In genomic region chr17:43839670-43840101, GRCh38 we compare ENCODE assay signal across 13 cellular contexts. TPM values are rescaled to one million over a fixed set of nuclear protein-coding genes. Genes with fewer than 3 reads are reported as not detected.
DNase-seq lines count a peak whose midpoint lies in the region; ATAC-seq, FAIRE-seq and TF ChIP-seq lines count a peak whose summit lies in the region.
"Had no signal": no experiment of that assay in that cellular context is flagged by ENCODE, and none has a peak within 500 bp of the region (broad histone marks: within the 10 kb centered on the region; RNA-seq: fewer than 3 reads in every experiment).

No MANE protein-coding gene starts in this region.

- H3K27me3 Mint-ChIP-seq in Calu3 (ENCODE audit: unreplicated experiment), result no peaks in the 10 kb centered on the region

- ATAC-seq in HepG2, result peak; percentile 80
- ATAC-seq in GM21737 (IDR thresholded peaks at IDR 0.05; ENCODE audit: unreplicated experiment), result no peak
- ATAC-seq in GM19035 (IDR thresholded peaks at IDR 0.05; ENCODE audit: unreplicated experiment), result no peak
- ATAC-seq in HG03521 (IDR thresholded peaks at IDR 0.05; ENCODE audit: unreplicated experiment), result no peak
- ATAC-seq: effector memory CD8-positive, alpha-beta T cell had no signal

- no peak for TF ChIP-seq RAD21 in HepG2 (CRISPR knock-in tag; IDR thresholded peaks at IDR 0.05)

- H3K36me3 Mint-ChIP-seq in Calu3 (ENCODE audit: insufficient read depth, unreplicated experiment), result peaks cover 5% of the 10 kb centered on the region
- H3K36me3 Mint-ChIP-seq: CD14-positive monocyte had no signal

- CTCF ChIA-PET in Calu3 (lab: Charles Lee) (interaction anchor here (0.5 to 2.0 kb wide), 5 partner anchors 38 to 230 kb away, joined by 3 to 5 read pairs (median 4); partner anchors contain the start of gene DUSP3), RWPE1 (lab: Yijun Ruan, JAX) (no interaction called here), HepG2 (lab: Yijun Ruan, JAX; ENCODE audit: low intra/inter-chr PET ratio, low total read pairs) (no interaction called here)

- H3K27ac ChIP-seq in RWPE1, result peak overlapping the region; percentile 66
- no peak overlapping the region for H3K27ac ChIP-seq in HepG2 (ENCODE audit: extremely low read length, insufficient read depth, low read length)
- H3K27ac ChIP-seq: KMS-11 had no signal

- H2AFZ ChIP-seq in HepG2 (ENCODE audit: low read length), result no peak overlapping the region

- H3K4me1 ChIP-seq in HepG2 (ENCODE audit: insufficient read depth, low read length), result peaks cover 19% of the 10 kb centered on the region

- POLR2A ChIA-PET in RWPE1 (lab: Yijun Ruan, JAX; ENCODE audit: low non-redundant PET), result interaction anchor here (0.5 kb wide), 1 partner anchor 184 kb away, joined by 3 read pairs; no protein-coding TSS in a partner anchor
- POLR2A ChIA-PET in HepG2 (lab: Yijun Ruan, JAX), result no interaction called here

- TF ChIP-seq POLR2A in HepG2 (IDR thresholded peaks at IDR 0.05; ENCODE audit: insufficient read depth in 1 of 2, low read depth in 2 of 2, low read length in 2 of 2), result no peak

- peak overlapping the region in 1 of 3 experiments; percentile 13; a peak in 1 of 6 replicates for H3K4me3 ChIP-seq in HepG2 (replicated peaks in 1 of 3; ENCODE audit: insufficient read depth in 1 of 3, low read depth in 2 of 3, low read length in 3 of 3)

- FAIRE-seq in HepG2 (lab: Jason Lieb, UNC), result no peak

- no peak overlapping the region for H3K9ac ChIP-seq in HepG2 (ENCODE audit: insufficient read depth, low read depth, low read length)
- H3K9ac ChIP-seq: KMS-11 had no signal

- TF ChIP-seq CTCF in Calu3 (IDR thresholded peaks at IDR 0.05; ENCODE audit: unreplicated experiment) (no peak), RWPE1 (conservative IDR thresholded peaks at IDR 0.05; ENCODE audit: low read depth) (no peak), HepG2 (CRISPR knock-in tag; IDR thresholded peaks at IDR 0.05) (no peak)

- H3K27ac Mint-ChIP-seq in Calu3 (ENCODE audit: unreplicated experiment), result peak overlapping the region; percentile 71
- H3K27ac Mint-ChIP-seq: effector memory CD8-positive, alpha-beta T cell had no signal

- no peaks in the 10 kb centered on the region for H3K9me3 Mint-ChIP-seq in Calu3 (ENCODE audit: low read depth, unreplicated experiment)

- no peaks in the 10 kb centered on the region for H3K79me2 ChIP-seq in HepG2 (ENCODE audit: insufficient read depth, low read length)

- intact Hi-C loops in Calu3 (cut with micrococcal nuclease; ENCODE audit: unreplicated experiment) (no loop called here), HepG2 (cut with micrococcal nuclease; ENCODE audit: unreplicated experiment) (no loop called here)

- peak overlapping the region; percentile 55 for H3K4me3 Mint-ChIP-seq in Calu3 (ENCODE audit: low read depth, unreplicated experiment)
- H3K4me3 Mint-ChIP-seq: effector memory CD8-positive, alpha-beta T cell had no signal

- peak overlapping the region; percentile 52 for H3K4me2 ChIP-seq in HepG2 (ENCODE audit: low read depth, low read length)
- H3K4me2 ChIP-seq: KMS-11 had no signal

- TF ChIP-seq EP300 in HepG2 (IDR thresholded peaks at IDR 0.05; ENCODE audit: low read depth in 2 of 2, low read length in 2 of 2) (no peak), HepG2 (CRISPR knock-in tag; IDR thresholded peaks at IDR 0.05; ENCODE audit: borderline replicate concordance) (no peak)

- DNase-seq in Calu3 (peak; percentile 72), NCI-H187 (lab: John Stamatoyannopoulos, UW) (peak; percentile 72 to 73), RWPE1 (ENCODE audit: low spot score) (peak; percentile 20), HepG2 (ENCODE audit: low spot score) (peak; percentile 48), retina (no peak)
- DNase-seq: effector memory CD8-positive, alpha-beta T cell; stimulated activated naive CD4-positive, alpha-beta T cell; T1000 had no signal

- no peaks in the 10 kb centered on the region for H3K9me3 ChIP-seq in HepG2 (ENCODE audit: low read length)

- H4K20me1 ChIP-seq in HepG2 (ENCODE audit: insufficient read depth, low read length), result no peaks in the 10 kb centered on the region

- H3K4me1 Mint-ChIP-seq in Calu3 (ENCODE audit: low read depth, unreplicated experiment), result peaks cover 42% of the 10 kb centered on the region

- peaks cover 2 to 19% of the 10 kb centered on the region in 2 experiments; a peak in 3 of 5 replicates for H3K27me3 ChIP-seq in HepG2 (ENCODE audit: control insufficient read depth in 1 of 2, insufficient read depth in 2 of 2, low read length in 2 of 2)

- 5% methylated on average over 7 of the region's 7 CpGs for WGBS in HepG2 (ENCODE audit: low lambda C conversion rate)

- in situ Hi-C loops in HepG2 (cut with HindIII; ENCODE audit: extremely low pct_ligation_motif_present, low pct_unique_long_range_greater_than_20kb), result no loop called here

- H3K36me3 ChIP-seq in HepG2 (replicated peaks in 1 of 2; ENCODE audit: control insufficient read depth in 1 of 2, insufficient read depth in 2 of 2, low read length in 2 of 2), result no peaks in the 10 kb centered on the region

- BruUV-seq in Calu3 (replicated peaks; lab: Mats Ljungman, UMichigan) (no TSS peak), HepG2 (replicated peaks; lab: Mats Ljungman, UMichigan) (no TSS peak)

RNA-seq across cellular contexts. Expression of gene MPP3, which starts 6.7 kb away (rescaled TPM):
- total RNA-seq in Calu3 (2022) (19.9 and 21.9 TPM in 2 replicates), HepG2 (2016; rRNA removed; fragmentation: Illumina TruSeq; extraction: Trizol) (0.83 and 0.91 TPM in 2 replicates)
- total RNA-seq in HepG2 (2016; cell fraction: cytosol; rRNA removed; fragmentation: Illumina TruSeq; extraction: Trizol; ENCODE audit: low read depth), result 0.53 and 0.81 TPM in 2 replicates
- 0.37 and 1.2 TPM in 2 replicates for total RNA-seq in HepG2 (2016; cell fraction: insoluble cytoplasmic fraction; rRNA removed; fragmentation: Illumina TruSeq; extraction: Trizol)
- 0.62 and 0.65 TPM in 2 replicates for total RNA-seq in HepG2 (2016; cell fraction: membrane; rRNA removed; fragmentation: Illumina TruSeq; extraction: Trizol)
- 2.3 and 3.0 TPM in 2 replicates for total RNA-seq in HepG2 (2016; cell fraction: nucleus; rRNA removed; fragmentation: Illumina TruSeq; extraction: Trizol)
- 1.8 and 2.4 TPM in 2 replicates for polyA plus RNA-seq in HepG2 (2011; rRNA removed)
- polyA plus RNA-seq in HepG2 (2011; cell fraction: cytosol; rRNA removed), result 0.40 and 0.73 TPM in 2 replicates
- 8.8 and 12.8 TPM in 2 replicates for polyA plus RNA-seq in HepG2 (2011; cell fraction: nucleus; rRNA removed)
- 1.4 and 1.5 TPM in 2 replicates for polyA plus RNA-seq in HepG2 (2012)
- 0.20 and 0.42 TPM in 2 replicates for polyA plus RNA-seq in HepG2 (2016; cell fraction: cytosol; fragmentation: Illumina TruSeq; extraction: Trizol; ENCODE audit: low read depth)
- 0.34 and 0.46 TPM in 2 replicates for polyA plus RNA-seq in HepG2 (2016; cell fraction: insoluble cytoplasmic fraction; fragmentation: Illumina TruSeq; extraction: Trizol; ENCODE audit: low read depth)
- polyA plus RNA-seq in HepG2 (2016; cell fraction: membrane; fragmentation: Illumina TruSeq; extraction: Trizol; ENCODE audit: low read depth), result 0.26 and 0.42 TPM in 2 replicates
- 4.1 and 6.3 TPM in 2 replicates for polyA plus RNA-seq in HepG2 (2016; cell fraction: nucleus; fragmentation: Illumina TruSeq; extraction: Trizol; ENCODE audit: insufficient read depth, low read depth)
- polyA minus RNA-seq in HepG2 (2011; rRNA and poly(A)+ RNA removed; ENCODE audit: low replicate concordance), result 2.6 and 21.0 TPM in 2 replicates
- 0.49 TPM in 1 of 2 replicates, not detected in the other for polyA minus RNA-seq in HepG2 (2011; cell fraction: cytosol; rRNA and poly(A)+ RNA removed)
- 3.4 and 4.4 TPM in 2 replicates for polyA minus RNA-seq in HepG2 (2011; cell fraction: nucleus; rRNA and poly(A)+ RNA removed)
- polyA plus RNA-seq: CD14-positive monocyte had no signal

RNA-seq across cellular contexts. Expression of gene CD300LG, which starts 7.3 kb away (rescaled TPM):
- not detected in 2 replicates for total RNA-seq in Calu3 (2022)
- not detected in 2 replicates for total RNA-seq in HepG2 (2016; rRNA removed; fragmentation: Illumina TruSeq; extraction: Trizol)
- total RNA-seq in HepG2 (2016; cell fraction: cytosol; rRNA removed; fragmentation: Illumina TruSeq; extraction: Trizol; ENCODE audit: low read depth), result not detected in 2 replicates
- not detected in 2 replicates for total RNA-seq in HepG2 (2016; cell fraction: insoluble cytoplasmic fraction; rRNA removed; fragmentation: Illumina TruSeq; extraction: Trizol)
- not detected in 2 replicates for total RNA-seq in HepG2 (2016; cell fraction: membrane; rRNA removed; fragmentation: Illumina TruSeq; extraction: Trizol)
- total RNA-seq in HepG2 (2016; cell fraction: nucleus; rRNA removed; fragmentation: Illumina TruSeq; extraction: Trizol), result not detected in 2 replicates
- polyA plus RNA-seq in HepG2 (2011; rRNA removed), result not detected in 2 replicates
- polyA plus RNA-seq in HepG2 (2011; cell fraction: cytosol; rRNA removed), result not detected in 2 replicates
- not detected in 2 replicates for polyA plus RNA-seq in HepG2 (2011; cell fraction: nucleus; rRNA removed)
- not detected in 2 replicates for polyA plus RNA-seq in HepG2 (2012)
- not detected in 2 replicates for polyA plus RNA-seq in HepG2 (2016; cell fraction: cytosol; fragmentation: Illumina TruSeq; extraction: Trizol; ENCODE audit: low read depth)
- not detected in 2 replicates for polyA plus RNA-seq in HepG2 (2016; cell fraction: insoluble cytoplasmic fraction; fragmentation: Illumina TruSeq; extraction: Trizol; ENCODE audit: low read depth)
- polyA plus RNA-seq in HepG2 (2016; cell fraction: membrane; fragmentation: Illumina TruSeq; extraction: Trizol; ENCODE audit: low read depth), result not detected in 2 replicates
- polyA plus RNA-seq in HepG2 (2016; cell fraction: nucleus; fragmentation: Illumina TruSeq; extraction: Trizol; ENCODE audit: insufficient read depth, low read depth), result not detected in 2 replicates
- polyA minus RNA-seq in HepG2 (2011; rRNA and poly(A)+ RNA removed; ENCODE audit: low replicate concordance), result not detected in 2 replicates
- not detected in 2 replicates for polyA minus RNA-seq in HepG2 (2011; cell fraction: cytosol; rRNA and poly(A)+ RNA removed)
- polyA minus RNA-seq in HepG2 (2011; cell fraction: nucleus; rRNA and poly(A)+ RNA removed), result not detected in 2 replicates
- polyA plus RNA-seq: CD14-positive monocyte had no signal

RNA-seq across cellular contexts. Expression of gene CFAP97D1, which starts 59.5 kb away (rescaled TPM):
- total RNA-seq in Calu3 (2022) (not detected in 2 replicates), HepG2 (2016; rRNA removed; fragmentation: Illumina TruSeq; extraction: Trizol) (0.02 TPM in 1 of 2 replicates, not detected in the other)
- total RNA-seq in HepG2 (2016; cell fraction: cytosol; rRNA removed; fragmentation: Illumina TruSeq; extraction: Trizol; ENCODE audit: low read depth), result not detected in 2 replicates
- total RNA-seq in HepG2 (2016; cell fraction: insoluble cytoplasmic fraction; rRNA removed; fragmentation: Illumina TruSeq; extraction: Trizol), result not detected in 2 replicates
- 0.03 TPM in 1 of 2 replicates, not detected in the other for total RNA-seq in HepG2 (2016; cell fraction: membrane; rRNA removed; fragmentation: Illumina TruSeq; extraction: Trizol)
- total RNA-seq in HepG2 (2016; cell fraction: nucleus; rRNA removed; fragmentation: Illumina TruSeq; extraction: Trizol), result not detected in 2 replicates
- polyA plus RNA-seq in HepG2 (2011; rRNA removed), result not detected in 2 replicates
- 0.01 TPM in 1 of 2 replicates, not detected in the other for polyA plus RNA-seq in HepG2 (2011; cell fraction: cytosol; rRNA removed)
- polyA plus RNA-seq in HepG2 (2011; cell fraction: nucleus; rRNA removed), result not detected in 2 replicates
- polyA plus RNA-seq in HepG2 (2012), result not detected in 2 replicates
- polyA plus RNA-seq in HepG2 (2016; cell fraction: cytosol; fragmentation: Illumina TruSeq; extraction: Trizol; ENCODE audit: low read depth), result not detected in 2 replicates
- not detected in 2 replicates for polyA plus RNA-seq in HepG2 (2016; cell fraction: insoluble cytoplasmic fraction; fragmentation: Illumina TruSeq; extraction: Trizol; ENCODE audit: low read depth)
- polyA plus RNA-seq in HepG2 (2016; cell fraction: membrane; fragmentation: Illumina TruSeq; extraction: Trizol; ENCODE audit: low read depth), result not detected in 2 replicates
- polyA plus RNA-seq in HepG2 (2016; cell fraction: nucleus; fragmentation: Illumina TruSeq; extraction: Trizol; ENCODE audit: insufficient read depth, low read depth), result not detected in 2 replicates
- polyA minus RNA-seq in HepG2 (2011; rRNA and poly(A)+ RNA removed; ENCODE audit: low replicate concordance), result not detected in 2 replicates
- not detected in 2 replicates for polyA minus RNA-seq in HepG2 (2011; cell fraction: cytosol; rRNA and poly(A)+ RNA removed)
- 0.13 TPM in 1 of 2 replicates, not detected in the other for polyA minus RNA-seq in HepG2 (2011; cell fraction: nucleus; rRNA and poly(A)+ RNA removed)
- polyA plus RNA-seq: CD14-positive monocyte had no signal
